In genomic region chr19:17289489-17289888, GRCh38 we compare ENCODE assay signal across 8 cellular contexts. TPM values are rescaled to one million over a fixed set of nuclear protein-coding genes. Genes with fewer than 3 reads are reported as not detected.
DNase-seq lines count a peak whose midpoint lies in the region; ATAC-seq and TF ChIP-seq lines count a peak whose summit lies in the region.

No MANE protein-coding gene starts in this region.

- TF ChIP-seq CTCF in GM13977 (IDR thresholded peaks at IDR 0.05; ENCODE audit: extremely low read depth, insufficient read depth, missing control alignments) (no peak), astrocyte of the spinal cord (IDR thresholded peaks at IDR 0.05; ENCODE audit: low read depth, low read length) (no peak), kidney epithelial cell (IDR thresholded peaks at IDR 0.05; ENCODE audit: insufficient read depth, low read length, poor library complexity, severe bottlenecking) (no peak)

- H3K4me3 ChIP-seq in astrocyte of the spinal cord (ENCODE audit: low read depth, low read length) (peak overlapping the region; percentile 23), kidney epithelial cell (ENCODE audit: low read depth, low read length) (no peak overlapping the region)

- in situ Hi-C loops in GM13977 (cut with MboI; ENCODE audit: low pct_unique_long_range_greater_than_20kb, low sequenced_read_pairs, unreplicated experiment) (no loop called here), astrocyte of the spinal cord (cut with HindIII; ENCODE audit: low sequenced_read_pairs) (no loop called here)

- no peak for ATAC-seq in GM19023 (IDR thresholded peaks at IDR 0.05; ENCODE audit: unreplicated experiment)
- ATAC-seq in GM18517 (IDR thresholded peaks at IDR 0.05; ENCODE audit: unreplicated experiment) = no peak
- no peak for ATAC-seq in GM19397 (IDR thresholded peaks at IDR 0.05; ENCODE audit: unreplicated experiment)

- no peaks in the 10 kb centered on the region for H3K36me3 ChIP-seq in kidney epithelial cell (ENCODE audit: control insufficient read depth, insufficient read depth, low read length)

- DNase-seq in GM13977 (ENCODE audit: low spot score) = peak; percentile 91
- DNase-seq in NCI-H526 (lab: John Stamatoyannopoulos, UW) = peak; percentile 7 to 72
- peak; percentile 89 for DNase-seq in astrocyte of the spinal cord (ENCODE audit: low read depth, low spot score)
- peak; percentile 67 for DNase-seq in kidney epithelial cell (ENCODE audit: low read depth)
- DNase-seq in stimulated activated naive CD4-positive, alpha-beta T cell treated with Interleukin-2 at 50 U/mL for 16 hours (lab: John Stamatoyannopoulos, UW) = peak; percentile 25

- H3K27me3 ChIP-seq in kidney epithelial cell (ENCODE audit: control insufficient read depth, insufficient read depth, low read length) = no peaks in the 10 kb centered on the region

RNA-seq across cellular contexts. Expression of gene ANKLE1, which starts 7.8 kb away (rescaled TPM):
- 0.17 and 0.55 TPM in 2 replicates for total RNA-seq in kidney epithelial cell

RNA-seq across cellular contexts. Expression of gene ABHD8, which starts 13.7 kb away (rescaled TPM):
- total RNA-seq in kidney epithelial cell = 18.6 and 19.9 TPM in 2 replicates

RNA-seq across cellular contexts. Expression of gene MRPL34, which starts 16.2 kb away (rescaled TPM):
- 71.0 and 125 TPM in 2 replicates for total RNA-seq in kidney epithelial cell

RNA-seq across cellular contexts. Expression of gene DDA1, which starts 19.9 kb away (rescaled TPM):
- 47.3 and 73.4 TPM in 2 replicates for total RNA-seq in kidney epithelial cell

RNA-seq across cellular contexts. Expression of gene BABAM1, which starts 22.2 kb away (rescaled TPM):
- 78.4 and 101 TPM in 2 replicates for total RNA-seq in kidney epithelial cell

Comparison
In these comparisons a context has a peak if more than half of its experiments do, and no peak if none do; other contexts are left out.
1. DNase-seq: peak in every context shown above with its lines; median percentile 91 in GM13977; 89 in astrocyte of the spinal cord; 67 in kidney epithelial cell; 40 in NCI-H526; 25 in stimulated activated naive CD4-positive, alpha-beta T cell treated with Interleukin-2 at 50 U/mL for 16 hours.